In genomic region chr7:116859323-116859722, GRCh38 we compare ENCODE assay signal across 12 cellular contexts. TPM values are rescaled to one million over a fixed set of nuclear protein-coding genes. Genes with fewer than 3 reads are reported as not detected.
DNase-seq lines count a peak whose midpoint lies in the region; FAIRE-seq and TF ChIP-seq lines count a peak whose summit lies in the region.
"Had no signal": no experiment of that assay in that cellular context is flagged by ENCODE, and none has a peak within 500 bp of the region (broad histone marks: within the 10 kb centered on the region; RNA-seq: fewer than 3 reads in every experiment).

No MANE protein-coding gene starts in this region.

- H3K9ac ChIP-seq in mesenchymal stem cell (ENCODE audit: low read length), result peak overlapping the region; percentile 77

- intact Hi-C loops in Calu3 (cut with micrococcal nuclease; ENCODE audit: unreplicated experiment), result no loop called here

- no peaks in the 10 kb centered on the region for H3K9me3 Mint-ChIP-seq in Calu3 (ENCODE audit: low read depth, unreplicated experiment)
- H3K9me3 Mint-ChIP-seq: activated CD4-positive, alpha-beta T cell treated with anti-CD3 and anti-CD28 coated beads, Interleukin-2, amount 10 ng/mL, durations not matched to agents 24 days and 14 days; activated naive CD8-positive, alpha-beta T cell treated with anti-CD3 and anti-CD28 coated beads, Interleukin-2, amount 10 ng/mL, durations not matched to agents 7 days and 5 days had no signal

- no peak for FAIRE-seq in GM12892 (lab: Jason Lieb, UNC)
- FAIRE-seq: frontal cortex had no signal

- no peak for DNase-seq in Calu3
- peak; percentile 44 for DNase-seq in NCI-H146 (lab: John Stamatoyannopoulos, UW)
- DNase-seq in astrocyte of the hippocampus (ENCODE audit: low read depth, low spot score), result peak; percentile 32
- peak; percentile 91 for DNase-seq in mesenchymal stem cell
- DNase-seq in GM19238 (ENCODE audit: insufficient read length, low spot score), result no peak
- DNase-seq in stimulated activated naive CD4-positive, alpha-beta T cell (lab: John Stamatoyannopoulos, UW), result no peak
- DNase-seq in iPS-NIHi7 (ENCODE audit: extremely low spot score), result no peak
- DNase-seq in GM12892 (ENCODE audit: insufficient read length), result no peak
- DNase-seq: activated CD4-positive, alpha-beta T cell treated with anti-CD3 and anti-CD28 coated beads, Interleukin-2, amount 10 ng/mL, durations not matched to agents 24 days and 14 days; activated naive CD8-positive, alpha-beta T cell treated with anti-CD3 and anti-CD28 coated beads, Interleukin-2, amount 10 ng/mL, durations not matched to agents 7 days and 5 days; RPMI8226 had no signal

- H3K18ac ChIP-seq in mesenchymal stem cell (ENCODE audit: low read depth in 1 of 2, low read length in 2 of 2), result no peak overlapping the region

- H3K4me1 ChIP-seq in mesenchymal stem cell (ENCODE audit: control insufficient read depth, insufficient read depth, low read depth, low read length), result no peaks in the 10 kb centered on the region

- H2BK120ac ChIP-seq in mesenchymal stem cell (ENCODE audit: low read depth, low read length), result no peak overlapping the region

- no peaks in the 10 kb centered on the region for H3K27me3 ChIP-seq in mesenchymal stem cell (ENCODE audit: control insufficient read depth in 1 of 2, insufficient read depth in 1 of 2, low read length in 2 of 2)

- no peak for TF ChIP-seq POLR2A in GM12892 (IDR thresholded peaks at IDR 0.05; ENCODE audit: low read depth, low read length)

- no CpG with 5 or more reads among the region's 1 CpG for WGBS in mesenchymal stem cell

- no peak overlapping the region for H3K23ac ChIP-seq in mesenchymal stem cell (ENCODE audit: low read length in 2 of 2)

- no peak overlapping the region for H3K27ac ChIP-seq in mesenchymal stem cell (ENCODE audit: low read length, poor library complexity, severe bottlenecking)

- BruUV-seq in Calu3 (replicated peaks; lab: Mats Ljungman, UMichigan), result no TSS peak

- no peak overlapping the region for H2BK5ac ChIP-seq in mesenchymal stem cell (ENCODE audit: low read depth, low read length, poor library complexity, severe bottlenecking)

- no peak overlapping the region for H2AK5ac ChIP-seq in mesenchymal stem cell (ENCODE audit: low read length, severe bottlenecking)

- H3K79me1 ChIP-seq in mesenchymal stem cell (replicated peaks; ENCODE audit: low read length, poor library complexity, severe bottlenecking), result no peaks in the 10 kb centered on the region

- H3K4me2 ChIP-seq in mesenchymal stem cell (ENCODE audit: low read length, poor library complexity, severe bottlenecking), result no peak overlapping the region

- H2AFZ ChIP-seq in mesenchymal stem cell (ENCODE audit: low read depth, low read length), result no peak overlapping the region

- H3K14ac ChIP-seq in mesenchymal stem cell (ENCODE audit: low read length in 2 of 2), result no peak overlapping the region

- H3K36me3 Mint-ChIP-seq in Calu3 (ENCODE audit: insufficient read depth, unreplicated experiment), result peaks cover 22% of the 10 kb centered on the region

- CTCF ChIA-PET in Calu3 (lab: Charles Lee), result no interaction called here

- no peak overlapping the region for H3K4me3 Mint-ChIP-seq in Calu3 (ENCODE audit: low read depth, unreplicated experiment)
- H3K4me3 Mint-ChIP-seq: activated CD4-positive, alpha-beta T cell treated with anti-CD3 and anti-CD28 coated beads, Interleukin-2, amount 10 ng/mL, durations not matched to agents 24 days and 14 days; activated naive CD8-positive, alpha-beta T cell treated with anti-CD3 and anti-CD28 coated beads, Interleukin-2, amount 10 ng/mL, durations not matched to agents 7 days and 5 days had no signal

- TF ChIP-seq CTCF in Calu3 (IDR thresholded peaks at IDR 0.05; ENCODE audit: unreplicated experiment), result no peak

- H2BK12ac ChIP-seq in mesenchymal stem cell (ENCODE audit: low read length in 2 of 2), result no peak overlapping the region

- H4K8ac ChIP-seq in mesenchymal stem cell (ENCODE audit: low read length), result no peak overlapping the region

- no peak overlapping the region for H3K4me3 ChIP-seq in mesenchymal stem cell (ENCODE audit: insufficient read depth in 1 of 2, low read depth in 1 of 2, low read length in 2 of 2)

- H4K91ac ChIP-seq in mesenchymal stem cell (ENCODE audit: low read length), result no peak overlapping the region

- H3K27ac Mint-ChIP-seq in Calu3 (ENCODE audit: unreplicated experiment), result peak overlapping the region; percentile 83
- H3K27ac Mint-ChIP-seq: activated CD4-positive, alpha-beta T cell treated with anti-CD3 and anti-CD28 coated beads, Interleukin-2, amount 10 ng/mL, durations not matched to agents 24 days and 14 days; activated naive CD8-positive, alpha-beta T cell treated with anti-CD3 and anti-CD28 coated beads, Interleukin-2, amount 10 ng/mL, durations not matched to agents 7 days and 5 days had no signal

- no peak overlapping the region for H3K4ac ChIP-seq in mesenchymal stem cell (ENCODE audit: low read depth in 1 of 2, low read length in 2 of 2)

- peaks cover 14% of the 10 kb centered on the region for H3K27me3 Mint-ChIP-seq in Calu3 (ENCODE audit: unreplicated experiment)

- H2BK15ac ChIP-seq in mesenchymal stem cell (ENCODE audit: low read depth, poor library complexity, severe bottlenecking), result no peak overlapping the region

- H3K36me3 ChIP-seq in mesenchymal stem cell (ENCODE audit: control insufficient read depth in 1 of 2, insufficient read depth in 2 of 2, low read depth in 1 of 2, low read length in 2 of 2), result no peaks in the 10 kb centered on the region

- H3K9me3 ChIP-seq in mesenchymal stem cell (ENCODE audit: control insufficient read depth, low read length), result no peaks in the 10 kb centered on the region

- H3K4me1 Mint-ChIP-seq in Calu3 (ENCODE audit: low read depth, unreplicated experiment), result peaks cover 23% of the 10 kb centered on the region

RNA-seq across cellular contexts. Expression of gene CAPZA2, which starts 3.1 kb away (rescaled TPM):
- 209 TPM in 2 replicates for total RNA-seq in Calu3 (2022)
- 81.3 TPM for polyA plus RNA-seq in mesenchymal stem cell (2013, experiment 1 of 2)
- 77.0 TPM for polyA plus RNA-seq in mesenchymal stem cell (2013, experiment 2 of 2)
- polyA plus RNA-seq in GM12892 (2012; ENCODE audit: missing spikeins), result 96.0 TPM

Comparison
In these comparisons a context has a peak if more than half of its experiments do, and no peak if none do; other contexts are left out.
1. DNase-seq: peak in NCI-H146 (single experiment), astrocyte of the hippocampus (single experiment) and mesenchymal stem cell (single experiment); none in Calu3 (single experiment), GM19238 (single experiment), stimulated activated naive CD4-positive, alpha-beta T cell (0 of 6), iPS-NIHi7 (single experiment) and GM12892 (single experiment).